ENCODE assay signal across 22 cellular contexts in genomic region chr5:166347051-166347450, GRCh38.
"Had no signal": no experiment of that assay in that cellular context is flagged by ENCODE, and none has a peak within 500 bp of the region (broad histone marks: within the 10 kb centered on the region; RNA-seq: fewer than 3 reads in every experiment).

No MANE protein-coding gene starts in this region.

- DNase-seq: activated CD4-positive, alpha-beta memory T cell treated with anti-CD3 and anti-CD28 coated beads for 36 hours; activated CD4-positive, alpha-beta T cell treated with anti-CD3 and anti-CD28 coated beads for 36 hours; activated CD4-positive, alpha-beta T cell treated with anti-CD3 and anti-CD28 coated beads, Interleukin-2, amount 10 ng/mL, durations not matched to agents 24 days and 14 days; activated CD4-positive, CD25-positive, alpha-beta regulatory T cell; activated CD4-positive, CD25-positive, alpha-beta regulatory T cell treated with anti-CD3 and anti-CD28 coated beads, Interleukin-2, amount 50 U/mL, for 72 hours; activated CD8-positive, alpha-beta memory T cell treated with anti-CD3 and anti-CD28 coated beads, Interleukin-2, amount 50 U/mL, for 48 hours; activated gamma-delta T cell; activated naive CD4-positive, alpha-beta T cell; activated naive CD4-positive, alpha-beta T cell treated with anti-CD3 and anti-CD28 coated beads, Interleukin-2, amount 10 ng/mL, durations not matched to agents 7 days and 5 days; activated naive CD8-positive, alpha-beta T cell treated with anti-CD3 and anti-CD28 coated beads, Interleukin-2, amount 10 ng/mL, durations not matched to agents 7 days and 5 days; activated T-cell treated with anti-CD3 and anti-CD28 coated beads for 4 hours; activated T-cell treated with anti-CD3 and anti-CD28 coated beads, Interleukin-2, amount 50 U/mL, for 24 hours; activated T-cell treated with anti-CD3 and anti-CD28 coated beads, Interleukin-2, amount 50 U/mL, for 72 hours; central memory CD4-positive, alpha-beta T cell; cerebellar nuclear complex; colonic mucosa; effector CD8-positive, alpha-beta T cell; foreskin melanocyte; head of caudate nucleus; T-helper 1 cell; T-helper 17 cell; T1000 had no signal
